Comparison of ENCODE assay signal across 1 cellular context in the genomic region with DNA sequence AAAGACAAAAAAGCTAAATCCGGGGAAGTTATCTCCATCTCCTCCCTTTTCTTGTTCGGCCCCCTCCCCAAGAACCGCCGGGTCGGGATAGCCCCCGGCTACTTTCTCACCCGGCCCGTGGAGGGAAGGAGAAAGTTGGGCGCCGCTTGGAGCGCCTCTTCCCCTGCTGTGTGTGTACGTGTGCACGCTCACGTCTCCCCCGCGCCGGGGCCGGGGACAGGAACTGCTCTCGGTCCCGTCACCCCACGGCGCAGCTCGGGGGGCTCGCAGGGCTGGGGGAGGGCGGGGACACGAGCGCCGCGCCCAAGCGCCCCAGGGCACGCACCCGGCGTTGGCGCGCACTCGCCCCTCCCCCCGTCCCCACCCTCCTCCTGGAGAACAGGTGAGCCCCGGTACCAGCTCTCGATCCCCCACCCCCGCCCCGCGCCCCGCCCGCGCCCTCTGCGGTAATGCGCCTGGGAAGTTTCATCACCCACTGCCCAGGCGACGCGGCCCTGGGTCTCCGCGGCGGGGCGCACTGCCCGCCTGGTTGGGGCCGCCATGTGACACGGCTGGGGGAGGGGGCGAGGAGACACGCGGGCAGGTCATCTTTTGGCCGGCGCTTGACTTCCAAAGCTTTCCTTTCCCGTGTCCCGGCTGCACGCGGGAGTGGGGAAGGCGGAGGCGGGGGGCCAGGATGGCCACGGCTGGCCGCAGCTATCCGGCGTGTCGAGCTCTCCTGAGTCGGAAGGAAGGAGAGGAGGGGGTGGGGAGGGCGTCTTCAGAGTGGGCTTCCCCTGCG.
TF ChIP-seq lines count a peak whose summit lies in the region.

No MANE protein-coding gene starts in this region.

TF ChIP-seq in GM12878, 131 proteins besides CTCF, POLR2A, EP300 and RAD21 (continued from another document):
- TF ChIP-seq, protein P1, sequence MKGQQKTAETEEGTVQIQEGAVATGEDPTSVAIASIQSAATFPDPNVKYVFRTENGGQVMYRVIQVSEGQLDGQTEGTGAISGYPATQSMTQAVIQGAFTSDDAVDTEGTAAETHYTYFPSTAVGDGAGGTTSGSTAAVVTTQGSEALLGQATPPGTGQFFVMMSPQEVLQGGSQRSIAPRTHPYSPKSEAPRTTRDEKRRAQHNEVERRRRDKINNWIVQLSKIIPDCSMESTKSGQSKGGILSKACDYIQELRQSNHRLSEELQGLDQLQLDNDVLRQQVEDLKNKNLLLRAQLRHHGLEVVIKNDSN (IDR thresholded peaks at IDR 0.05; ENCODE audit: borderline replicate concordance, extremely low read length, insufficient read depth, low read depth, low read length): peak; percentile 51
- TF ChIP-seq IKZF1 (conservative IDR thresholded peaks at IDR 0.05) (peak; percentile 25; the same call in 1 of the 2 replicates), RAD51 (IDR thresholded peaks at IDR 0.05) (no peak; the same call in 1 of the 2 replicates), IKZF2 (IDR thresholded peaks at IDR 0.05) (0 out of 4 replicates have a peak, but pooled peaks of 1 of the 2 experiments have one; percentile 9), MTA2 (IDR thresholded peaks at IDR 0.05; ENCODE audit: low read depth) (no peak)
